Comparison of ENCODE assay signal across 16 cellular contexts in the genomic region with DNA sequence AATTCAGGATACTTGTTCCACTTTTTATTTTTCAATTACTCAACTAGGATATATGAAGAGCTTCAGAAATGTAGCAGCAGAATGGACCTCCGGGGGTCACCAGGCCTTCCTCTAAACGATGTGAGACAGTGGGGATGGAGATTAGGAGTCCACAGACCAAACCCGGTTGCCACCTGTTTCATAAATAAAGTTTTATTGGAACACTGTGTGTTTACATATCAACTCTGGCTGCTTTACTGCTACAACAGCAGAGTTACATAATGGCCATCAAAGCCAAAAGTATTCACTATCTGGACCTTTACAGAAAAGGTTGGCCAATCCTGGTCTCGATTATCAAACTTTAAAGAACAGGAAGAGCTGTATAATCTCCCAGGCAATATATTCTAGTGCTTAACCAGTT. TPM values are rescaled to one million over a fixed set of nuclear protein-coding genes. Genes with fewer than 3 reads are reported as not detected.
DNase-seq lines count a peak whose midpoint lies in the region; ATAC-seq and TF ChIP-seq lines count a peak whose summit lies in the region.
"Had no signal": no experiment of that assay in that cellular context is flagged by ENCODE, and none has a peak within 500 bp of the region (broad histone marks: within the 10 kb centered on the region; RNA-seq: fewer than 3 reads in every experiment).

No MANE protein-coding gene starts in this region.

- peak; percentile 34 for ATAC-seq in left colon
- ATAC-seq in GM21360 (IDR thresholded peaks at IDR 0.05; ENCODE audit: unreplicated experiment) = no peak
- ATAC-seq: HCT116 had no signal

- H3K4me3 ChIP-seq in Karpas-422 (ENCODE audit: low read length) (no peak overlapping the region), transverse colon (no peak overlapping the region)

- no peaks in the 10 kb centered on the region for H4K20me1 ChIP-seq in Karpas-422 (ENCODE audit: insufficient read depth, low read depth, low read length)

- TF ChIP-seq POLR2A in transverse colon (IDR thresholded peaks at IDR 0.05) = no peak

- H3K9ac ChIP-seq in Karpas-422 (ENCODE audit: low read length) = no peak overlapping the region

- H3K36me3 ChIP-seq in Karpas-422 (ENCODE audit: insufficient read depth, low read length) (no peaks in the 10 kb centered on the region), transverse colon (no peaks in the 10 kb centered on the region)

- intact Hi-C loops in left colon (cut with DNase I, micrococcal nuclease) (no loop called here), transverse colon (cut with DNase I; ENCODE audit: low total_unique reads) (no loop called here)

- H3K4me1 Mint-ChIP-seq in activated naive CD4-positive, alpha-beta T cell treated with anti-CD3 and anti-CD28 coated beads, Interleukin-2, amount 10 ng/mL, durations not matched to agents 7 days and 5 days = no peaks in the 10 kb centered on the region

- CTCF ChIA-PET in activated naive CD4-positive, alpha-beta T cell treated with anti-CD3 and anti-CD28 coated beads, Interleukin-2, amount 10 ng/mL, durations not matched to agents 7 days and 5 days (lab: Charles Lee) = no interaction called here

- H3K9me3 ChIP-seq in Karpas-422 (ENCODE audit: low read length) (no peaks in the 10 kb centered on the region), transverse colon (no peaks in the 10 kb centered on the region)

- peaks cover 12% of the 10 kb centered on the region for H3K27me3 Mint-ChIP-seq in activated naive CD4-positive, alpha-beta T cell treated with anti-CD3 and anti-CD28 coated beads, Interleukin-2, amount 10 ng/mL, durations not matched to agents 7 days and 5 days
- H3K27me3 Mint-ChIP-seq: B cell; CD4-positive, alpha-beta T cell had no signal

- in situ Hi-C loops in transverse colon (cut with MboI; ENCODE audit: low pct_ligation_motif_present in 1 of 4, low pct_unique_long_range_greater_than_20kb in 1 of 4, low sequenced_read_pairs in 3 of 4) = no loop called here

- H3K27me3 ChIP-seq in Karpas-422 (ENCODE audit: low read length) (no peaks in the 10 kb centered on the region), transverse colon (no peaks in the 10 kb centered on the region)

- TF ChIP-seq CTCF in transverse colon (IDR thresholded peaks at IDR 0.05) = no peak

- TF ChIP-seq EP300 in transverse colon (IDR thresholded peaks at IDR 0.05; ENCODE audit: low read depth) = no peak

- H3K79me2 ChIP-seq in Karpas-422 (ENCODE audit: low read length) = peaks cover 100% of the 10 kb centered on the region

- H3K27ac ChIP-seq in Karpas-422 (ENCODE audit: low read length) (peak overlapping the region; percentile 56), transverse colon (peak overlapping the region; percentile 18 to 53 (median 31))

- no peaks in the 10 kb centered on the region for H3K9me2 ChIP-seq in Karpas-422 (replicated peaks; ENCODE audit: insufficient read depth, low read length)

- no peaks in the 10 kb centered on the region for H3K9me3 Mint-ChIP-seq in activated naive CD4-positive, alpha-beta T cell treated with anti-CD3 and anti-CD28 coated beads, Interleukin-2, amount 10 ng/mL, durations not matched to agents 7 days and 5 days
- H3K9me3 Mint-ChIP-seq: CD4-positive, alpha-beta T cell had no signal

- H3K36me3 Mint-ChIP-seq in activated naive CD4-positive, alpha-beta T cell treated with anti-CD3 and anti-CD28 coated beads, Interleukin-2, amount 10 ng/mL, durations not matched to agents 7 days and 5 days = no peaks in the 10 kb centered on the region

- peak overlapping the region; percentile 36 for H3K4me2 ChIP-seq in Karpas-422 (ENCODE audit: low read depth, low read length, poor library complexity, severe bottlenecking)

- no peak overlapping the region for H2AFZ ChIP-seq in Karpas-422 (ENCODE audit: low read length)

- 52 to 54% methylated on average over 2 to 4 of the region's 4 CpGs for WGBS in transverse colon (ENCODE audit: low coverage in 1 of 2), 2 donors

- H3K27ac Mint-ChIP-seq in activated naive CD4-positive, alpha-beta T cell treated with anti-CD3 and anti-CD28 coated beads, Interleukin-2, amount 10 ng/mL, durations not matched to agents 7 days and 5 days = no peak overlapping the region
- H3K27ac Mint-ChIP-seq: B cell; CD4-positive, alpha-beta T cell had no signal

- H3K4me3 Mint-ChIP-seq in activated naive CD4-positive, alpha-beta T cell treated with anti-CD3 and anti-CD28 coated beads, Interleukin-2, amount 10 ng/mL, durations not matched to agents 7 days and 5 days = no peak overlapping the region
- H3K4me3 Mint-ChIP-seq: B cell; CD4-positive, alpha-beta T cell had no signal

- H3K4me1 ChIP-seq in Karpas-422 (ENCODE audit: low read length) (peaks cover 91% of the 10 kb centered on the region), transverse colon (peaks cover 5 to 68% (median 27%) of the 10 kb centered on the region in 4 donors)

- DNase-seq in Karpas-422 (no peak), NCI-H69 (lab: John Stamatoyannopoulos, UW) (peak; percentile 31), left colon (no peak), transverse colon (no peak), retina (no peak)
- DNase-seq in activated naive CD4-positive, alpha-beta T cell treated with anti-CD3 and anti-CD28 coated beads, Interleukin-2, amount 10 ng/mL, durations not matched to agents 7 days and 5 days = no peak
- DNase-seq: C1 segment of cervical spinal cord; Calu3; CD4-positive, alpha-beta T cell; DMS 273 treated with DMSO at 0.1 percent for 48 hours; DMS79 treated with DMSO at 0.1 percent for 48 hours; GDM1; IMR-90 had no signal

RNA-seq across cellular contexts. Expression of gene RAPGEF5, which starts 30.8 kb away (rescaled TPM):
- 80.1 and 81.6 TPM in 2 replicates for total RNA-seq in Karpas-422 (2014; rRNA removed; shearing (Covaris generic); ENCODE audit: low replicate concordance)
- total RNA-seq in left colon = 10 to 100 TPM; 51.7 to 62.9 TPM
- 100 to 1,000 TPM in 2 of 4 donors, 10 to 100 TPM in 2; 82.3 to 112 (median 100) TPM for total RNA-seq in transverse colon
